Comparison of ENCODE assay signal across 2 cellular contexts in genomic region chr15:49889525-49889924, GRCh38.
TF ChIP-seq lines count a peak whose summit lies in the region.

No MANE protein-coding gene starts in this region.

TF ChIP-seq in SK-N-SH, 30 proteins besides CTCF, POLR2A, EP300 and RAD21 (continued from another document):
- TF ChIP-seq ZBTB33 (IDR thresholded peaks at IDR 0.05; ENCODE audit: borderline replicate concordance, low read depth) (no peak), RCOR1 (IDR thresholded peaks at IDR 0.05; ENCODE audit: low read length) (no peak), RFX5 (IDR thresholded peaks at IDR 0.05; ENCODE audit: low read length) (no peak), SMC3 (IDR thresholded peaks at IDR 0.05; ENCODE audit: low read depth, low read length) (no peak), POLR2AphosphoS5 (IDR thresholded peaks at IDR 0.05; ENCODE audit: low read depth, low read length) (no peak)

TF ChIP-seq in SK-N-SH treated with all-trans-retinoic acid at 6 μM for 48 hours, 23 proteins besides CTCF, POLR2A, EP300 and RAD21 (continued from another document):
- TF ChIP-seq CSRNP3 (CRISPR knock-in tag; IDR thresholded peaks at IDR 0.05): no peak
- TF ChIP-seq, protein P1, sequence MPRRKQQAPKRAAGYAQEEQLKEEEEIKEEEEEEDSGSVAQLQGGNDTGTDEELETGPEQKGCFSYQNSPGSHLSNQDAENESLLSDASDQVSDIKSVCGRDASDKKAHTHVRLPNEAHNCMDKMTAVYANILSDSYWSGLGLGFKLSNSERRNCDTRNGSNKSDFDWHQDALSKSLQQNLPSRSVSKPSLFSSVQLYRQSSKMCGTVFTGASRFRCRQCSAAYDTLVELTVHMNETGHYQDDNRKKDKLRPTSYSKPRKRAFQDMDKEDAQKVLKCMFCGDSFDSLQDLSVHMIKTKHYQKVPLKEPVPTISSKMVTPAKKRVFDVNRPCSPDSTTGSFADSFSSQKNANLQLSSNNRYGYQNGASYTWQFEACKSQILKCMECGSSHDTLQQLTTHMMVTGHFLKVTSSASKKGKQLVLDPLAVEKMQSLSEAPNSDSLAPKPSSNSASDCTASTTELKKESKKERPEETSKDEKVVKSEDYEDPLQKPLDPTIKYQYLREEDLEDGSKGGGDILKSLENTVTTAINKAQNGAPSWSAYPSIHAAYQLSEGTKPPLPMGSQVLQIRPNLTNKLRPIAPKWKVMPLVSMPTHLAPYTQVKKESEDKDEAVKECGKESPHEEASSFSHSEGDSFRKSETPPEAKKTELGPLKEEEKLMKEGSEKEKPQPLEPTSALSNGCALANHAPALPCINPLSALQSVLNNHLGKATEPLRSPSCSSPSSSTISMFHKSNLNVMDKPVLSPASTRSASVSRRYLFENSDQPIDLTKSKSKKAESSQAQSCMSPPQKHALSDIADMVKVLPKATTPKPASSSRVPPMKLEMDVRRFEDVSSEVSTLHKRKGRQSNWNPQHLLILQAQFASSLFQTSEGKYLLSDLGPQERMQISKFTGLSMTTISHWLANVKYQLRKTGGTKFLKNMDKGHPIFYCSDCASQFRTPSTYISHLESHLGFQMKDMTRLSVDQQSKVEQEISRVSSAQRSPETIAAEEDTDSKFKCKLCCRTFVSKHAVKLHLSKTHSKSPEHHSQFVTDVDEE (CRISPR knock-in tag; IDR thresholded peaks at IDR 0.05): no peak
- TF ChIP-seq GLIS3 (CRISPR knock-in tag; IDR thresholded peaks at IDR 0.05): no peak
- TF ChIP-seq OSR1 (CRISPR knock-in tag; IDR thresholded peaks at IDR 0.05): no peak
- no peak for TF ChIP-seq PPARA (CRISPR knock-in tag; IDR thresholded peaks at IDR 0.05; ENCODE audit: borderline replicate concordance)
